In genomic region chr13:93686399-93686798, GRCh38 we compare ENCODE assay signal across 29 cellular contexts.
"Had no signal": no experiment of that assay in that cellular context is flagged by ENCODE, and none has a peak within 500 bp of the region (broad histone marks: within the 10 kb centered on the region; RNA-seq: fewer than 3 reads in every experiment).

No MANE protein-coding gene starts in this region.

- H3K27ac Mint-ChIP-seq: natural killer cell; nephron; neural progenitor cell; progenitor cell of endocrine pancreas; stimulated activated memory B cell treated with anti-CD40 and anti-IgM and Interleukin-4, amounts not matched to agents 10 μg/mL and 1 μg/mL and 100 μg/mL, for 72 hours; stimulated activated naive CD8-positive, alpha-beta T cell treated with anti-CD3 and anti-CD28 coated beads, Interleukin-15, amount 100 ng/mL, for 72 hours; type B pancreatic cell had no signal

- H3K9ac ChIP-seq: neural progenitor cell, parathyroid adenoma had no signal

- H3K4me1 ChIP-seq: neural progenitor cell, parathyroid adenoma, psoas muscle, right lobe of liver, suprapubic skin, testis, tibial artery, transverse colon, upper lobe of right lung, uterus had no signal

- H3K4me1 Mint-ChIP-seq: natural killer cell; nephron; neural progenitor cell; stimulated activated memory B cell treated with anti-CD40 and anti-IgM and Interleukin-4, amounts not matched to agents 10 μg/mL and 1 μg/mL and 100 μg/mL, for 72 hours; stimulated activated naive CD8-positive, alpha-beta T cell treated with anti-CD3 and anti-CD28 coated beads, Interleukin-15, amount 100 ng/mL, for 72 hours had no signal

- H3K4me3 ChIP-seq: neural progenitor cell, ovary, psoas muscle, right lobe of liver, sigmoid colon, suprapubic skin, testis, tibial artery, transverse colon, upper lobe of right lung, uterus had no signal

- H3K79me2 ChIP-seq: parathyroid adenoma had no signal

- H3K27me3 ChIP-seq: neural progenitor cell, ovary, right lobe of liver, sigmoid colon, suprapubic skin, testis, tibial artery, transverse colon, upper lobe of right lung, uterus had no signal

- H3K27me3 Mint-ChIP-seq: progenitor cell of endocrine pancreas; stimulated activated memory B cell treated with anti-CD40 and anti-IgM and Interleukin-4, amounts not matched to agents 10 μg/mL and 1 μg/mL and 100 μg/mL, for 72 hours; stimulated activated naive CD8-positive, alpha-beta T cell treated with anti-CD3 and anti-CD28 coated beads, Interleukin-15, amount 100 ng/mL, for 72 hours; type B pancreatic cell had no signal

- H3K36me3 ChIP-seq: neural progenitor cell, ovary, right lobe of liver, sigmoid colon, suprapubic skin, tibial artery, transverse colon, upper lobe of right lung, uterus had no signal

- H3K9me3 ChIP-seq: ovary, psoas muscle, right lobe of liver, sigmoid colon, suprapubic skin, testis, tibial artery, transverse colon, upper lobe of right lung, uterus had no signal

- H3K9me3 Mint-ChIP-seq: nephron; neural progenitor cell; stimulated activated memory B cell treated with anti-CD40 and anti-IgM and Interleukin-4, amounts not matched to agents 10 μg/mL and 1 μg/mL and 100 μg/mL, for 72 hours; stimulated activated naive CD8-positive, alpha-beta T cell treated with anti-CD3 and anti-CD28 coated beads, Interleukin-15, amount 100 ng/mL, for 72 hours; type B pancreatic cell had no signal

- DNase-seq: natural killer cell; occipital lobe; ovary; posterior cingulate gyrus; psoas muscle; right cardiac atrium; right lobe of liver; sigmoid colon; small intestine; stimulated activated CD4-positive, alpha-beta T cell treated with anti-CD3 and anti-CD28 coated beads, Interleukin-15, amount 100 ng/mL, for 24 hours; stimulated activated CD4-positive, alpha-beta T cell treated with anti-CD3 and anti-CD28 coated beads, Interleukin-2, amount 100 ng/mL, for 24 hours; stimulated activated CD4-positive, alpha-beta T cell treated with anti-CD3 and anti-CD28 coated beads, Interleukin-2, amount 100 ng/mL, for 48 hours; stimulated activated CD4-positive, alpha-beta T cell treated with anti-CD3 and anti-CD28 coated beads, Interleukin-4, amount 100 ng/mL, for 24 hours; stimulated activated naive CD4-positive, alpha-beta T cell; stimulated activated naive CD8-positive, alpha-beta T cell treated with anti-CD3 and anti-CD28 coated beads, Interleukin-15, amount 100 ng/mL, for 72 hours; stimulated activated naive CD8-positive, alpha-beta T cell treated with anti-CD3 and anti-CD28 coated beads, Interleukin-15, Interleukin-2, amounts not matched to agents 100 U/mL and 50 U/mL, for 24 hours; substantia nigra; testis; tibial artery; transverse colon; upper lobe of right lung; uterus had no signal

- H3K27ac ChIP-seq: neural progenitor cell, ovary, parathyroid adenoma, psoas muscle, right lobe of liver, sigmoid colon, suprapubic skin, testis, tibial artery, transverse colon, upper lobe of right lung, uterus had no signal

- H3K4me2 ChIP-seq: neural progenitor cell had no signal

- H3K4me3 Mint-ChIP-seq: natural killer cell; nephron; neural progenitor cell; stimulated activated memory B cell treated with anti-CD40 and anti-IgM and Interleukin-4, amounts not matched to agents 10 μg/mL and 1 μg/mL and 100 μg/mL, for 72 hours; stimulated activated naive CD8-positive, alpha-beta T cell treated with anti-CD3 and anti-CD28 coated beads, Interleukin-15, amount 100 ng/mL, for 72 hours; type B pancreatic cell had no signal

- ATAC-seq: natural killer cell; psoas muscle; right cardiac atrium; right lobe of liver; stimulated activated memory B cell treated with anti-CD40 and anti-IgM and Interleukin-4, amounts not matched to agents 10 μg/mL and 1 μg/mL and 100 μg/mL, for 72 hours; stimulated activated naive CD8-positive, alpha-beta T cell treated with anti-CD3 and anti-CD28 coated beads, Interleukin-15, amount 100 ng/mL, for 72 hours; stimulated activated naive CD8-positive, alpha-beta T cell treated with anti-CD3 and anti-CD28 coated beads, Interleukin-15, Interleukin-2, amounts not matched to agents 100 U/mL and 50 U/mL, for 24 hours; upper lobe of right lung had no signal

- FAIRE-seq: small intestine had no signal

- H2AFZ ChIP-seq: neural progenitor cell, parathyroid adenoma had no signal

- H3K36me3 Mint-ChIP-seq: natural killer cell; neural progenitor cell; stimulated activated memory B cell treated with anti-CD40 and anti-IgM and Interleukin-4, amounts not matched to agents 10 μg/mL and 1 μg/mL and 100 μg/mL, for 72 hours; type B pancreatic cell had no signal
